7 cellular contexts compared by ENCODE assay signal in genomic region chr4:81214518-81215218, GRCh38. TPM values are rescaled to one million over a fixed set of nuclear protein-coding genes. Genes with fewer than 3 reads are reported as not detected.
DNase-seq lines count a peak whose midpoint lies in the region; ATAC-seq and TF ChIP-seq lines count a peak whose summit lies in the region.

No MANE protein-coding gene starts in this region.

- no peaks in the 10 kb centered on the region for H3K9me3 ChIP-seq in psoas muscle

- WGBS in psoas muscle, 3 donors: 1 to 2% (median 1%) methylated on average over 68 to 74 of the region's 74 CpGs

- peaks cover 13% of the 10 kb centered on the region for H3K36me3 Mint-ChIP-seq in glutamatergic neuron (ENCODE audit: unreplicated experiment)

- H3K27ac Mint-ChIP-seq in glutamatergic neuron (ENCODE audit: unreplicated experiment): no peak overlapping the region

- peaks cover 10% of the 10 kb centered on the region for H3K9me3 Mint-ChIP-seq in glutamatergic neuron (ENCODE audit: unreplicated experiment)

- no peaks in the 10 kb centered on the region for H3K4me1 ChIP-seq in psoas muscle

- H3K36me3 ChIP-seq in psoas muscle (ENCODE audit: insufficient read depth in 1 of 2, low read depth in 1 of 2): no peaks in the 10 kb centered on the region

- H3K27me3 Mint-ChIP-seq in glutamatergic neuron (ENCODE audit: unreplicated experiment): peaks cover 16% of the 10 kb centered on the region

- peak overlapping the region; percentile 36; the same call in 1 of the 2 replicates for H3K27ac ChIP-seq in VCaP
- no peak overlapping the region for H3K27ac ChIP-seq in psoas muscle

- intact Hi-C loops in psoas muscle (cut with DNase I): no loop called here

- peaks cover 9% of the 10 kb centered on the region for H3K4me1 Mint-ChIP-seq in glutamatergic neuron (ENCODE audit: low read depth, unreplicated experiment)

- H3K4me3 ChIP-seq in psoas muscle: peak overlapping the region; percentile 38

- no peak overlapping the region for H3K4me3 Mint-ChIP-seq in glutamatergic neuron (ENCODE audit: unreplicated experiment)

- peak in 1 of 4 donors; percentile 30 for ATAC-seq in psoas muscle
- ATAC-seq in HG03520 (IDR thresholded peaks at IDR 0.05; ENCODE audit: unreplicated experiment): no peak
- ATAC-seq in GM18498 (IDR thresholded peaks at IDR 0.05; ENCODE audit: unreplicated experiment): no peak

- TF ChIP-seq CTCF in VCaP (conservative IDR thresholded peaks at IDR 0.05): no peak
- no peak for TF ChIP-seq CTCF in glutamatergic neuron (IDR thresholded peaks at IDR 0.05; ENCODE audit: partially characterized antibody, unreplicated experiment)
- TF ChIP-seq CTCF in psoas muscle (IDR thresholded peaks at IDR 0.05): no peak

- DNase-seq in HCEC 1CT (peak; percentile 6), glutamatergic neuron (peak; percentile 60), psoas muscle (no peak), GM19238 (ENCODE audit: insufficient read length, low spot score) (no peak)

- peaks cover 3 to 40% (median 11%) of the 10 kb centered on the region in 3 donors for H3K27me3 ChIP-seq in psoas muscle (ENCODE audit: insufficient read depth in 3 of 3, low read length in 2 of 3)

RNA-seq across cellular contexts. Expression of gene PRKG2, which starts 0.4 kb away (rescaled TPM):
- total RNA-seq in glutamatergic neuron (ENCODE audit: unreplicated experiment): 29.7 TPM
- total RNA-seq in psoas muscle: under 1 TPM in 1 of 4 donors, not detected in 3; 0.28 TPM
- polyA plus RNA-seq in psoas muscle: under 1 TPM in 1 of 3 donors, not detected in 2; 0.01 TPM

Comparison
In these comparisons a context has a peak if more than half of its experiments do, and no peak if none do; other contexts are left out.
1. DNase-seq: peak in HCEC 1CT (single experiment) and glutamatergic neuron (single experiment); none in psoas muscle (0 of 2) and GM19238 (single experiment).
2. RNA of gene PRKG2, which starts 0.4 kb away (total RNA-seq): 29.7 TPM in glutamatergic neuron (single experiment); 0.28 TPM in psoas muscle; every median in the first group is over 10 times any median in the second.